ENCODE assay signal across 1 cellular context in genomic region chr7:103447073-103447960, GRCh38.
TF ChIP-seq lines count a peak whose summit lies in the region.

No MANE protein-coding gene starts in this region.

TF ChIP-seq in WTC11, 78 proteins besides CTCF, POLR2A, EP300 and RAD21 (continued from another document):
- TF ChIP-seq GRHL2 (CRISPR knock-in tag; IDR thresholded peaks at IDR 0.05; ENCODE audit: insufficient replicate concordance, severe bottlenecking): no peak
- no peak for TF ChIP-seq ZNF425 (CRISPR knock-in tag; conservative IDR thresholded peaks at IDR 0.05)
- no peak for TF ChIP-seq FOXP1 (CRISPR knock-in tag; IDR thresholded peaks at IDR 0.05; ENCODE audit: borderline replicate concordance)
